Comparison of ENCODE assay signal across 7 cellular contexts in genomic region chr7:55309040-55309991, GRCh38. TPM values are rescaled to one million over a fixed set of nuclear protein-coding genes. Genes with fewer than 3 reads are reported as not detected.
A peak's percentile ranks its signal among the peaks of the same experiment; 100 is the strongest.
DNase-seq lines count a peak whose midpoint lies in the region; ATAC-seq and TF ChIP-seq lines count a peak whose summit lies in the region.

No MANE protein-coding gene starts in this region.

- POLR2A ChIA-PET in activated CD4-positive, alpha-beta memory T cell treated with anti-CD3 and anti-CD28 coated beads, Interleukin-2, amount 10 ng/mL, durations not matched to agents 7 days and 5 days (lab: Charles Lee), result interaction anchor here (0.8 to 3.5 kb wide), 13 partner anchors 40 to 656 kb away, joined by 3 to 57 read pairs (median 5); partner anchors contain the start of genes LANCL2, SEC61G and VOPP1

- peak overlapping the region; percentile 19 for H3K4me3 Mint-ChIP-seq in activated CD4-positive, alpha-beta memory T cell treated with anti-CD3 and anti-CD28 coated beads, Interleukin-2, amount 10 ng/mL, durations not matched to agents 7 days and 5 days
- H3K4me3 Mint-ChIP-seq in nephron, result peak overlapping the region in 1 of 3 experiments; percentile 33
- H3K4me3 Mint-ChIP-seq in endodermal cell, result no peak overlapping the region

- CTCF ChIA-PET in activated CD4-positive, alpha-beta memory T cell treated with anti-CD3 and anti-CD28 coated beads, Interleukin-2, amount 10 ng/mL, durations not matched to agents 7 days and 5 days (lab: Charles Lee), result interaction anchor here (0.7 to 2.5 kb wide), 14 partner anchors 21 to 571 kb away, joined by 3 to 15 read pairs (median 5); partner anchors contain the start of gene LANCL2

- H3K36me3 ChIP-seq in H7 (replicated peaks; ENCODE audit: control insufficient read depth, insufficient read depth, low read length) (no peaks in the 10 kb centered on the region), endodermal cell (ENCODE audit: control insufficient read depth, insufficient read depth, low read length) (no peaks in the 10 kb centered on the region)

- 90 to 91% methylated on average over 16 to 17 of the region's 17 CpGs for WGBS in endodermal cell (ENCODE audit: insufficient coverage in 1 of 2, insufficient read length in 1 of 2), 2 experiments

- TF ChIP-seq CTCF in nephron (IDR thresholded peaks at IDR 0.05; ENCODE audit: unreplicated experiment in 3 of 3), result no peak
- no peak for TF ChIP-seq CTCF in endodermal cell (conservative IDR thresholded peaks at IDR 0.05)

- peaks cover 57% of the 10 kb centered on the region for H3K27me3 Mint-ChIP-seq in activated CD4-positive, alpha-beta memory T cell treated with anti-CD3 and anti-CD28 coated beads, Interleukin-2, amount 10 ng/mL, durations not matched to agents 7 days and 5 days
- H3K27me3 Mint-ChIP-seq in nephron (ENCODE audit: low read depth) (peaks cover 3% of the 10 kb centered on the region), endodermal cell (ENCODE audit: insufficient read depth) (no peaks in the 10 kb centered on the region)

- H3K9me3 ChIP-seq in endodermal cell (ENCODE audit: control insufficient read depth, low read length), result no peaks in the 10 kb centered on the region

- no peak overlapping the region for H3K9ac ChIP-seq in endodermal cell (ENCODE audit: extremely low read depth, low read length, poor library complexity, severe bottlenecking)

- H3K27ac ChIP-seq in endodermal cell (ENCODE audit: low read depth, low read length), result no peak overlapping the region

- peak overlapping the region; percentile 66 for H3K27ac Mint-ChIP-seq in activated CD4-positive, alpha-beta memory T cell treated with anti-CD3 and anti-CD28 coated beads, Interleukin-2, amount 10 ng/mL, durations not matched to agents 7 days and 5 days
- H3K27ac Mint-ChIP-seq in nephron (peak overlapping the region in 2 of 3 experiments; percentile 18 to 37), endodermal cell (no peak overlapping the region)

- H3K27me3 ChIP-seq in H7 (ENCODE audit: control insufficient read depth, insufficient read depth, low read length) (no peaks in the 10 kb centered on the region), endodermal cell (ENCODE audit: control insufficient read depth, insufficient read depth, low read length, poor library complexity, severe bottlenecking) (no peaks in the 10 kb centered on the region)

- ATAC-seq in GM19351 (IDR thresholded peaks at IDR 0.05; ENCODE audit: unreplicated experiment) (peak; percentile 87), HG03103 (IDR thresholded peaks at IDR 0.05; ENCODE audit: low read depth, unreplicated experiment) (peak; percentile 84)

- H3K4me1 Mint-ChIP-seq in activated CD4-positive, alpha-beta memory T cell treated with anti-CD3 and anti-CD28 coated beads, Interleukin-2, amount 10 ng/mL, durations not matched to agents 7 days and 5 days, result peaks cover 49% of the 10 kb centered on the region
- H3K4me1 Mint-ChIP-seq in nephron, result peaks cover 30% of the 10 kb centered on the region
- peaks cover 6% of the 10 kb centered on the region for H3K4me1 Mint-ChIP-seq in endodermal cell

- peaks cover 7% of the 10 kb centered on the region for H3K9me3 Mint-ChIP-seq in activated CD4-positive, alpha-beta memory T cell treated with anti-CD3 and anti-CD28 coated beads, Interleukin-2, amount 10 ng/mL, durations not matched to agents 7 days and 5 days
- H3K9me3 Mint-ChIP-seq in nephron (peaks cover 12% of the 10 kb centered on the region), endodermal cell (peaks cover 18% of the 10 kb centered on the region)

- H3K36me3 Mint-ChIP-seq in activated CD4-positive, alpha-beta memory T cell treated with anti-CD3 and anti-CD28 coated beads, Interleukin-2, amount 10 ng/mL, durations not matched to agents 7 days and 5 days (ENCODE audit: low read depth), result peaks cover 18% of the 10 kb centered on the region
- H3K36me3 Mint-ChIP-seq in nephron (ENCODE audit: low read depth) (no peaks in the 10 kb centered on the region), endodermal cell (ENCODE audit: low read depth) (peaks cover 8% of the 10 kb centered on the region)

- no peak overlapping the region for H3K4me3 ChIP-seq in H7 (ENCODE audit: insufficient read depth, low read depth, low read length)
- no peak overlapping the region for H3K4me3 ChIP-seq in endodermal cell (ENCODE audit: low read length)

- no peaks in the 10 kb centered on the region for H3K4me1 ChIP-seq in endodermal cell (ENCODE audit: control insufficient read depth, insufficient read depth, low read length)

- peak; percentile 88 for DNase-seq in activated CD4-positive, alpha-beta memory T cell treated with anti-CD3 and anti-CD28 coated beads, Interleukin-2, amount 10 ng/mL, durations not matched to agents 7 days and 5 days
- DNase-seq in DMS53 treated with DMSO at 0.1 percent for 48 hours (lab: John Stamatoyannopoulos, UW; ENCODE audit: unreplicated experiment) (no peak), H7 (no peak), endodermal cell (no peak)

RNA-seq across cellular contexts. Expression of gene LANCL2, which starts 55.8 kb away (rescaled TPM):
- 1 to 10 TPM; 6.4 TPM for total RNA-seq in activated CD4-positive, alpha-beta memory T cell treated with anti-CD3 and anti-CD28 coated beads, Interleukin-2, amount 10 ng/mL, durations not matched to agents 7 days and 5 days
- 7.1 and 10.7 TPM in 2 replicates for total RNA-seq in H7 (2014; rRNA removed; shearing (Covaris generic))
- 10 to 100 TPM in 1 of 2 donors, 1 to 10 TPM in 1; 9.4 to 17.7 TPM for total RNA-seq in endodermal cell
- 11.6 TPM for polyA plus RNA-seq in endodermal cell (2013, experiment 1 of 2)
- 11.2 TPM for polyA plus RNA-seq in endodermal cell (2013, experiment 2 of 2)
